Comparison of ENCODE assay signal across 20 cellular contexts in the genomic region with DNA sequence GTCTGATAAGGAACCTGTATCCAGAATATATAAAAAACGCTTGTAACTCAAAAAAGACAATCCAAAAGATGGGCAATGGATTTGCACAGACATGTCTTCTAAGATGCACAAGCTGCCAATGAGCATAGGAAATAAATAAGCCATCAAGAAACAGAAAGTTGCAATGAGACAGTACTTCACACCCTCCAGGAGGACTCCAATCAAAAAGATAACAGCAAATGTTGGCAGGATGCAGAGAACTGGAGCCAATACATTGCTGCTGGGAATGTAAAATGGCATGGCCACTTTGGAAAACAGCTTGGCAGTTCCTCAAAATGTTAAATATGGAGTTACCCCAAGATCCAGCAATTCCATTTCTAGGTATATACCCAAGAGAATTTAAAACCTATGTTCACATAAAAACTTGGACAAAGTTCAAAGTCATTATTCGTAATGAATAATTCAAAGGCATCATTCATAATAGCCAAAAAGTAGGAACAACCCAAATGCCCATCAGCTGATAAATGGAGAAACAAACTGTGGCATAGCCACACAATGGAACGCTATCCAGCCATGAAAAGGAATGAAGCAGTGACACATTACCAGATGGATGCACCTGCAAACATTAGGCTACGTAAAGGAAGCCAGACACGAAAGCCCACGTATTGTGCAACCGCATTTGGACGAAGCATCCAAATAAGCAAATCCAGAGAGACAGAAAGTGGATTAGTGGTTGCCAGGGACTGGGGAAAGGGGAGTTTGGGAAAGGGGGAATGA. TPM values are rescaled to one million over a fixed set of nuclear protein-coding genes. Genes with fewer than 3 reads are reported as not detected.
DNase-seq lines count a peak whose midpoint lies in the region; ATAC-seq and TF ChIP-seq lines count a peak whose summit lies in the region.
"Had no signal": no experiment of that assay in that cellular context is flagged by ENCODE, and none has a peak within 500 bp of the region (broad histone marks: within the 10 kb centered on the region; RNA-seq: fewer than 3 reads in every experiment).

No MANE protein-coding gene starts in this region.

- H3K27me3 ChIP-seq in heart left ventricle (no peaks in the 10 kb centered on the region), GM23338 (ENCODE audit: insufficient read depth) (no peaks in the 10 kb centered on the region), body of pancreas (no peaks in the 10 kb centered on the region)
- H3K27me3 ChIP-seq: SJCRH30 had no signal

- H3K9me3 Mint-ChIP-seq in GM23338 (no peaks in the 10 kb centered on the region), brain (no peaks in the 10 kb centered on the region)

- TF ChIP-seq CTCF in heart left ventricle (IDR thresholded peaks at IDR 0.05) (no peak), GM23338 (conservative IDR thresholded peaks at IDR 0.05; ENCODE audit: low read depth in 2 of 2) (no peak), brain (conservative IDR thresholded peaks at IDR 0.05) (no peak), body of pancreas (IDR thresholded peaks at IDR 0.05) (no peak)

- H4K20me1 ChIP-seq in GM23338 (replicated peaks; ENCODE audit: insufficient read depth): peaks cover 5% of the 10 kb centered on the region

- intact Hi-C loops in heart left ventricle (cut with DNase I): no loop called here
- intact Hi-C loops in cardiac septum (cut with DNase I): no loop called here
- intact Hi-C loops in posterior vena cava (cut with DNase I): no loop called here
- intact Hi-C loops in body of pancreas (cut with DNase I): no loop called here

- peaks cover 5% of the 10 kb centered on the region; the same call in 1 of the 2 replicates for H3F3A ChIP-seq in GM23338 (replicated peaks; ENCODE audit: low read depth)

- H3K27me3 Mint-ChIP-seq in GM23338 (ENCODE audit: insufficient read depth, low read depth, poor library complexity): peaks cover 1% of the 10 kb centered on the region
- H3K27me3 Mint-ChIP-seq in brain: no peaks in the 10 kb centered on the region

- peaks cover 91% of the 10 kb centered on the region for H3K36me3 Mint-ChIP-seq in GM23338 (ENCODE audit: low read depth)
- peaks cover 87% of the 10 kb centered on the region for H3K36me3 Mint-ChIP-seq in brain

- no peak overlapping the region for H3K27ac ChIP-seq in heart left ventricle
- H3K27ac ChIP-seq in GM23338 (ENCODE audit: low read depth): no peak overlapping the region
- no peak overlapping the region for H3K27ac ChIP-seq in body of pancreas
- H3K27ac ChIP-seq: A549, SJCRH30 had no signal

- H3K4me1 Mint-ChIP-seq in GM23338: no peaks in the 10 kb centered on the region
- H3K4me1 Mint-ChIP-seq in brain: no peaks in the 10 kb centered on the region

- ATAC-seq in heart left ventricle: peak in 3 of 4 donors; percentile 43 to 49 (median 48)
- ATAC-seq in GM23338: no peak
- ATAC-seq in body of pancreas: no peak
- ATAC-seq: A549, SK-N-SH treated with all-trans-retinoic acid at 6 μM for 48 hours had no signal

- H3K36me3 ChIP-seq in heart left ventricle (peaks cover 0 to 100% (median 96%) of the 10 kb centered on the region in 9 donors), GM23338 (ENCODE audit: insufficient read depth) (peaks cover 63% of the 10 kb centered on the region), body of pancreas (replicated peaks in 1 of 2; ENCODE audit: insufficient read depth in 1 of 2, low read depth in 2 of 2) (peaks cover 27 to 64% of the 10 kb centered on the region in 2 donors)

- WGBS in heart left ventricle, 4 donors: 79 to 89% (median 85%) methylated on average over 8 of the region's 8 CpGs
- WGBS in body of pancreas, 2 donors: 80 to 83% methylated on average over 8 of the region's 8 CpGs

- H3K27ac Mint-ChIP-seq in GM23338 (0 out of 2 replicates have a peak overlapping the region, but pooled peaks have one; percentile 21), brain (peak overlapping the region in 4 of 5 experiments; percentile 25 to 95 (median 83))

- TF ChIP-seq POLR2A in heart left ventricle (IDR thresholded peaks at IDR 0.05): no peak
- TF ChIP-seq POLR2A in body of pancreas (IDR thresholded peaks at IDR 0.05): no peak

- H3K4me1 ChIP-seq in heart left ventricle (peaks cover 0 to 8% (median 0%) of the 10 kb centered on the region in 12 donors), GM23338 (ENCODE audit: insufficient read depth) (no peaks in the 10 kb centered on the region), body of pancreas (peaks cover 4% of the 10 kb centered on the region)
- H3K4me1 ChIP-seq: A549, SJCRH30 had no signal

- H3K4me3 Mint-ChIP-seq in GM23338 (no peak overlapping the region), brain (peak overlapping the region in 1 of 5 experiments; percentile 60)

- H3K79me2 ChIP-seq in GM23338 (replicated peaks; ENCODE audit: insufficient read depth): no peaks in the 10 kb centered on the region

- H3K4me3 ChIP-seq in heart left ventricle (no peak overlapping the region), GM23338 (no peak overlapping the region), body of pancreas (no peak overlapping the region)
- H3K4me3 ChIP-seq: A549, SJCRH30 had no signal

- DNase-seq in heart left ventricle: no peak
- DNase-seq in cardiac septum (ENCODE audit: low spot score): no peak
- DNase-seq in GM23338 (ENCODE audit: low spot score): no peak
- peak; percentile 3 for DNase-seq in posterior vena cava (ENCODE audit: low spot score)
- DNase-seq in AML-193 (lab: John Stamatoyannopoulos, UW): no peak
- no peak for DNase-seq in body of pancreas
- DNase-seq: C1 segment of cervical spinal cord, H7, KBM-7, MV-4-11, NCI-H1105 treated with DMSO at 0.1 percent for 48 hours, NCI-H146, NCI-H2029, NCI-H446, NCI-H524 treated with DMSO at 0.1 percent for 48 hours, NCI-H774, SJCRH30 had no signal

- H3K9me3 ChIP-seq in heart left ventricle (no peaks in the 10 kb centered on the region), body of pancreas (no peaks in the 10 kb centered on the region)
- H3K9me3 ChIP-seq: A549, SJCRH30 had no signal

- no peak overlapping the region for H2AFZ ChIP-seq in GM23338

- H3K9me2 ChIP-seq in GM23338 (ENCODE audit: insufficient read depth): no peaks in the 10 kb centered on the region

- no peak overlapping the region for H3K4me2 ChIP-seq in GM23338
- H3K4me2 ChIP-seq: A549 had no signal

TF ChIP-seq in GM23338, 12 proteins besides CTCF, POLR2A, EP300 and RAD21:
- TF ChIP-seq EZH2 (IDR thresholded peaks at IDR 0.05; ENCODE audit: low read depth, unreplicated experiment) (no peak), STAT1 (IDR thresholded peaks at IDR 0.05; ENCODE audit: unreplicated experiment) (no peak), EZH2phosphoT487 (IDR thresholded peaks at IDR 0.05; ENCODE audit: unreplicated experiment) (no peak), CREB1 (CRISPR knock-in tag; IDR thresholded peaks at IDR 0.05; ENCODE audit: low read depth) (no peak), ZNF114 (CRISPR knock-in tag; IDR thresholded peaks at IDR 0.05) (no peak), JUNB (IDR thresholded peaks at IDR 0.05; ENCODE audit: unreplicated experiment) (no peak), REST (IDR thresholded peaks at IDR 0.05; ENCODE audit: unreplicated experiment) (no peak)
- TF ChIP-seq, protein P1, sequence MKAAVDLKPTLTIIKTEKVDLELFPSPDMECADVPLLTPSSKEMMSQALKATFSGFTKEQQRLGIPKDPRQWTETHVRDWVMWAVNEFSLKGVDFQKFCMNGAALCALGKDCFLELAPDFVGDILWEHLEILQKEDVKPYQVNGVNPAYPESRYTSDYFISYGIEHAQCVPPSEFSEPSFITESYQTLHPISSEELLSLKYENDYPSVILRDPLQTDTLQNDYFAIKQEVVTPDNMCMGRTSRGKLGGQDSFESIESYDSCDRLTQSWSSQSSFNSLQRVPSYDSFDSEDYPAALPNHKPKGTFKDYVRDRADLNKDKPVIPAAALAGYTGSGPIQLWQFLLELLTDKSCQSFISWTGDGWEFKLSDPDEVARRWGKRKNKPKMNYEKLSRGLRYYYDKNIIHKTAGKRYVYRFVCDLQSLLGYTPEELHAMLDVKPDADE (IDR thresholded peaks at IDR 0.05): no peak

RNA-seq across cellular contexts. Expression of gene GGA2, which starts 25.6 kb away (rescaled TPM):
- 10 to 100 TPM; 30.8 to 73.8 (median 47.5) TPM for total RNA-seq in heart left ventricle
- 10 to 100 TPM; 17.9 to 20.0 TPM for polyA plus RNA-seq in heart left ventricle
- total RNA-seq in cardiac septum: 38.1 TPM
- total RNA-seq in GM23338 (2014; rRNA removed; shearing (Covaris generic)): 76.6 and 114 TPM in 2 replicates
- 36.2 and 40.3 TPM in 2 replicates for polyA plus RNA-seq in GM23338 (2016; fragmentation: Nextera tagmentation; extraction: Ambion mirVana)
- 36.2 TPM for polyA plus RNA-seq in brain (ENCODE audit: insufficient read depth, low read depth, low replicate concordance)
- 10 to 100 TPM; 42.0 to 59.7 TPM for total RNA-seq in posterior vena cava
- 10 to 100 TPM; 59.3 to 64.6 TPM for total RNA-seq in body of pancreas

RNA-seq across cellular contexts. Expression of gene COG7, which starts 31.7 kb away (rescaled TPM):
- total RNA-seq in heart left ventricle: 10 to 100 TPM in 7 of 9 donors, 1 to 10 TPM in 2; 7.8 to 16.8 (median 12.2) TPM
- polyA plus RNA-seq in heart left ventricle: 10 to 100 TPM; 11.1 to 12.4 TPM
- 14.4 TPM for total RNA-seq in cardiac septum
- 19.6 and 20.0 TPM in 2 replicates for total RNA-seq in GM23338 (2014; rRNA removed; shearing (Covaris generic))
- polyA plus RNA-seq in GM23338 (2016; fragmentation: Nextera tagmentation; extraction: Ambion mirVana): 9.2 and 10.3 TPM in 2 replicates
- polyA plus RNA-seq in brain (ENCODE audit: insufficient read depth, low read depth, low replicate concordance): 22.2 TPM
- 10 to 100 TPM; 13.5 to 17.4 TPM for total RNA-seq in posterior vena cava
- total RNA-seq in body of pancreas: 10 to 100 TPM; 19.5 to 43.5 TPM

Comparison
In these comparisons a context has a peak if more than half of its experiments do, and no peak if none do; other contexts are left out.
1. ATAC-seq: peak in heart left ventricle (3 of 4); none in GM23338 (single experiment) and body of pancreas (single experiment).